In the genomic region with DNA sequence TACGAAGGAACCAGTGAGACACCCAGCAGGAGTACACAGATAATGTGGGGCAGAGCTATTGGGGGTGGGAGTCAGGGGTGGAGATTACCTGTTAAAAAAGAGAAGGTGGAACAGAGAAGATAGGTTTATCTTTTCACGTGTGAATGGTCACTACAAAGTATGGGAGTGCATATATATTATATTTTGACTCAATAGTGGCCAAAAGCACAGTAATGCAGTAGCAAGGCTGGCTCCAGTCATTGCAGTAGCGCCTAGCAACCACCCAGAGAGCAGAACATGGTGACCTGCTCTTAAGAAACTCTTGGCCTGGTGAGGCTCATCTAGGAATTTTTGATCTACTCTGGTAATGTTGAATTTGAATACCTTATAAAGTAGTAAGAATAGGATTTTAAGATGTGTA, we compare ENCODE assay signal across 8 cellular contexts. TPM values are rescaled to one million over a fixed set of nuclear protein-coding genes. Genes with fewer than 3 reads are reported as not detected.
DNase-seq lines count a peak whose midpoint lies in the region; ATAC-seq, FAIRE-seq and TF ChIP-seq lines count a peak whose summit lies in the region.

No MANE protein-coding gene starts in this region.

- WGBS in pancreas, 2 donors: 44 to 52% methylated on average over 3 of the region's 3 CpGs

- peak overlapping the region; percentile 99 for H3K9ac ChIP-seq in PC-3 (ENCODE audit: low read length)

- peaks cover 21% of the 10 kb centered on the region for H3K79me2 ChIP-seq in PC-3 (ENCODE audit: low read length)
- H3K79me2 ChIP-seq in OCI-LY7 (ENCODE audit: insufficient read depth, low read depth, low read length): no peaks in the 10 kb centered on the region

- BruUV-seq in PC-3 (replicated peaks; lab: Mats Ljungman, UMichigan) (no TSS peak), OCI-LY7 (replicated peaks; lab: Mats Ljungman, UMichigan) (no TSS peak)

- no peaks in the 10 kb centered on the region for H4K20me1 ChIP-seq in PC-3 (ENCODE audit: low read length)
- H4K20me1 ChIP-seq in OCI-LY7 (ENCODE audit: insufficient read depth, low read length): no peaks in the 10 kb centered on the region

- POLR2A ChIA-PET in PC-3 (lab: Charles Lee; ENCODE audit: unreplicated experiment) (no interaction called here), OCI-LY7 (lab: Charles Lee) (no interaction called here)

- H3K36me3 ChIP-seq in PC-3 (ENCODE audit: low read depth, low read length) (peaks cover 6% of the 10 kb centered on the region; the same call in 1 of the 2 replicates), pancreas (no peaks in the 10 kb centered on the region), OCI-LY7 (ENCODE audit: insufficient read depth, low read length) (no peaks in the 10 kb centered on the region)

- CTCF ChIA-PET in PC-3 (lab: Charles Lee): interaction anchor here (0.5 to 0.6 kb wide), 2 partner anchors 60 to 68 kb away, joined by 3 to 4 read pairs; no protein-coding TSS in a partner anchor
- CTCF ChIA-PET in OCI-LY7 (lab: Charles Lee; ENCODE audit: unreplicated experiment): no interaction called here

- no peaks in the 10 kb centered on the region for H3F3A ChIP-seq in PC-3 (ENCODE audit: low read length, unreplicated experiment)

- no peaks in the 10 kb centered on the region for H3K9me3 ChIP-seq in PC-3 (ENCODE audit: low read length)
- no peaks in the 10 kb centered on the region for H3K9me3 ChIP-seq in pancreas
- no peaks in the 10 kb centered on the region for H3K9me3 ChIP-seq in OCI-LY7 (ENCODE audit: low read length)

- H3K27me3 ChIP-seq in PC-3 (ENCODE audit: low read length) (no peaks in the 10 kb centered on the region), pancreas (peaks cover 0 to 12% (median 2%) of the 10 kb centered on the region in 4 donors)

- H2AFZ ChIP-seq in PC-3 (ENCODE audit: low read length): peak overlapping the region; percentile 100; the same call in 1 of the 2 replicates
- no peak overlapping the region for H2AFZ ChIP-seq in OCI-LY7 (ENCODE audit: low read length)

- TF ChIP-seq CTCF in PC-3 (conservative IDR thresholded peaks at IDR 0.05; ENCODE audit: low read depth, low read length): no peak
- no peak for TF ChIP-seq CTCF in epithelial cell of esophagus (IDR thresholded peaks at IDR 0.05; ENCODE audit: insufficient read depth, low read depth, low read length, missing control alignments)
- TF ChIP-seq CTCF in pancreas (IDR thresholded peaks at IDR 0.05): no peak
- TF ChIP-seq CTCF in OCI-LY7 (conservative IDR thresholded peaks at IDR 0.05; ENCODE audit: low read length): no peak

- intact Hi-C loops in PC-3 (cut with micrococcal nuclease) (loop anchor here (5.0 kb wide), 1 partner anchor 65 kb away; no protein-coding TSS in a partner anchor), pancreas (cut with DNase I) (no loop called here), OCI-LY7 (cut with micrococcal nuclease; ENCODE audit: unreplicated experiment) (no loop called here)

- H3K9me2 ChIP-seq in PC-3 (replicated peaks; ENCODE audit: low read length): 0 out of 2 replicates have a peak, but pooled peaks cover 4% of the 10 kb centered on the region
- H3K9me2 ChIP-seq in OCI-LY7 (ENCODE audit: insufficient read depth, low read length): no peaks in the 10 kb centered on the region

- no peak for FAIRE-seq in pancreas (lab: Jason Lieb, UNC)

- ATAC-seq in PC-3 (no peak; the same call in 1 of the 2 replicates), pancreas (no peak)

- no peak overlapping the region for H3K27ac ChIP-seq in PC-3 (ENCODE audit: low read length)
- no peak overlapping the region for H3K27ac ChIP-seq in pancreas
- no peak overlapping the region for H3K27ac ChIP-seq in OCI-LY7 (ENCODE audit: low read depth, low read length, poor library complexity, severe bottlenecking)

- H3K4me2 ChIP-seq in PC-3 (ENCODE audit: low read length) (peak overlapping the region; percentile 100), OCI-LY7 (ENCODE audit: low read length) (no peak overlapping the region)

- H3K4me1 ChIP-seq in PC-3 (ENCODE audit: insufficient read depth, low read length): peaks cover 25% of the 10 kb centered on the region
- H3K4me1 ChIP-seq in pancreas: no peaks in the 10 kb centered on the region
- H3K4me1 ChIP-seq in OCI-LY7 (ENCODE audit: insufficient read depth, low read length, poor library complexity, severe bottlenecking): no peaks in the 10 kb centered on the region

- peak; percentile 10 for DNase-seq in NCI-H2171 treated with DMSO at 0.1 percent for 48 hours (lab: John Stamatoyannopoulos, UW)
- no peak for DNase-seq in NCI-H2171 (lab: John Stamatoyannopoulos, UW)
- DNase-seq in PC-3: peak; percentile 11
- DNase-seq in epithelial cell of esophagus (ENCODE audit: low read depth): peak; percentile 37
- DNase-seq in pancreas: no peak
- no peak for DNase-seq in OCI-LY7 (ENCODE audit: low spot score)
- DNase-seq in NCI-H446 treated with DMSO at 0.1 percent for 48 hours (lab: John Stamatoyannopoulos, UW): no peak
- no peak for DNase-seq in GF-D8 (lab: John Stamatoyannopoulos, UW)

- H3K4me3 ChIP-seq in PC-3 (ENCODE audit: low read length) (peak overlapping the region; percentile 97), epithelial cell of esophagus (ENCODE audit: low read length) (peak overlapping the region; percentile 69), pancreas (peak overlapping the region in 3 of 4 donors; percentile 62 to 94 (median 85)), OCI-LY7 (ENCODE audit: low read depth, low read length, poor library complexity, severe bottlenecking) (no peak overlapping the region)

RNA-seq across cellular contexts. Expression of a gene that starts 1.0 kb away (rescaled TPM):
- 18.8 and 19.9 TPM in 2 replicates for total RNA-seq in PC-3 (2014; rRNA removed)
- total RNA-seq in pancreas: 10 to 100 TPM; 12.4 to 23.7 (median 18.5) TPM
- 1 to 10 TPM; 7.1 to 8.0 TPM for polyA plus RNA-seq in pancreas
- not detected in 2 replicates for total RNA-seq in OCI-LY7 (2014; rRNA removed; shearing (Covaris generic))
- not detected in 2 replicates for total RNA-seq in OCI-LY7 (2022)

RNA-seq across cellular contexts. Expression of a gene that starts 29.9 kb away (rescaled TPM):
- total RNA-seq in PC-3 (2014; rRNA removed) (31.1 and 39.7 TPM in 2 replicates), pancreas (10 to 100 TPM in 4 of 6 donors, 1 to 10 TPM in 2; 8.9 to 17.9 (median 11.4) TPM), OCI-LY7 (2022) (0.59 and 0.65 TPM in 2 replicates)
- 10 to 100 TPM in 1 of 2 donors, 1 to 10 TPM in 1; 5.8 to 10.7 TPM for polyA plus RNA-seq in pancreas
- 0.06 and 1.4 TPM in 2 replicates for total RNA-seq in OCI-LY7 (2014; rRNA removed; shearing (Covaris generic))

RNA-seq across cellular contexts. Expression of a gene that starts 33.0 kb away (rescaled TPM):
- total RNA-seq in PC-3 (2014; rRNA removed) (not detected in 2 replicates), pancreas (under 1 TPM in 1 of 6 donors, not detected in 5; 0.06 TPM), OCI-LY7 (2022) (not detected in 2 replicates)
- polyA plus RNA-seq in pancreas: not detected
- total RNA-seq in OCI-LY7 (2014; rRNA removed; shearing (Covaris generic)): not detected in 2 replicates

Comparison
In these comparisons a context has a peak if more than half of its experiments do, and no peak if none do; other contexts are left out.
1. DNase-seq: peak in NCI-H2171 treated with DMSO at 0.1 percent for 48 hours (single experiment), PC-3 (single experiment) and epithelial cell of esophagus (single experiment); none in NCI-H2171 (single experiment), pancreas (0 of 6), OCI-LY7 (single experiment), NCI-H446 treated with DMSO at 0.1 percent for 48 hours (single experiment) and GF-D8 (single experiment).
2. RNA of a gene that starts 1.0 kb away (total RNA-seq): 18.8 to 19.9 TPM in PC-3 and 12.4 to 23.7 TPM in pancreas; not detected in OCI-LY7; every median in the first group is over 10 times any median in the second.
3. RNA of a gene that starts 29.9 kb away (total RNA-seq): 31.1 to 39.7 TPM in PC-3 and 8.9 to 17.9 TPM in pancreas; 0.06 to 1.4 TPM in OCI-LY7; every median in the first group is over 4 times any median in the second.